Comparison of ENCODE assay signal across 21 cellular contexts in genomic region chrX:100926453-100926852, GRCh38. TPM values are rescaled to one million over a fixed set of nuclear protein-coding genes. Genes with fewer than 3 reads are reported as not detected.
"Had no signal": no experiment of that assay in that cellular context is flagged by ENCODE, and none has a peak within 500 bp of the region (broad histone marks: within the 10 kb centered on the region; RNA-seq: fewer than 3 reads in every experiment).

No MANE protein-coding gene starts in this region.

- H3K27ac Mint-ChIP-seq: activated CD8-positive, alpha-beta T cell treated with anti-CD3 and anti-CD28 coated beads, Interleukin-2, amount 10 ng/mL, durations not matched to agents 7 days and 5 days; activated T-cell treated with anti-CD3 and anti-CD28 coated beads, Interleukin-2, amount 50 U/mL, for 72 hours; immature natural killer cell; mesothelial cell of epicardium; neural progenitor cell; T-helper 17 cell; WTC11 had no signal

- H3K27ac ChIP-seq: dorsolateral prefrontal cortex, neural progenitor cell, thyroid gland, vagina had no signal

- H3K4me3 Mint-ChIP-seq: activated CD8-positive, alpha-beta T cell treated with anti-CD3 and anti-CD28 coated beads, Interleukin-2, amount 10 ng/mL, durations not matched to agents 7 days and 5 days; activated T-cell treated with anti-CD3 and anti-CD28 coated beads, Interleukin-2, amount 50 U/mL, for 72 hours; immature natural killer cell; mesothelial cell of epicardium; neural progenitor cell; T-helper 17 cell; WTC11 had no signal

- H2AFZ ChIP-seq: neural progenitor cell had no signal

- H3K4me3 ChIP-seq: dorsolateral prefrontal cortex, neural progenitor cell, thyroid gland, vagina had no signal

- H3K36me3 Mint-ChIP-seq: neural progenitor cell, WTC11 had no signal

- H3K4me1 ChIP-seq: neural progenitor cell, thyroid gland, vagina had no signal

- H3K9ac ChIP-seq: neural progenitor cell had no signal

- H3K36me3 ChIP-seq: neural progenitor cell, thyroid gland, vagina had no signal

- H3K4me2 ChIP-seq: neural progenitor cell had no signal

- H3K27me3 Mint-ChIP-seq: T-helper 17 cell had no signal

- H3K27me3 ChIP-seq: thyroid gland, vagina had no signal

- DNase-seq: activated CD4-positive, alpha-beta T cell treated with anti-CD3 and anti-CD28 coated beads for 48 hours; activated CD8-positive, alpha-beta memory T cell treated with anti-CD3 and anti-CD28 coated beads, Interleukin-2, amount 50 U/mL, for 48 hours; activated CD8-positive, alpha-beta T cell treated with anti-CD3 and anti-CD28 coated beads, Interleukin-2, amount 10 ng/mL, durations not matched to agents 7 days and 5 days; activated T-cell treated with anti-CD3 and anti-CD28 coated beads, Interleukin-2, amount 50 U/mL, for 72 hours; dorsolateral prefrontal cortex; immature natural killer cell; stimulated activated CD4-positive, alpha-beta T cell treated with anti-CD3 and anti-CD28 coated beads, Interleukin-12 subunit alpha, Interleukin-12 subunit beta, amount 100 ng/mL, for 4 hours; stimulated activated CD4-positive, alpha-beta T cell treated with anti-CD3 and anti-CD28 coated beads, Interleukin-2, amount 100 ng/mL, for 24 hours; T-helper 17 cell; thyroid gland had no signal

- ATAC-seq: activated CD8-positive, alpha-beta T cell treated with anti-CD3 and anti-CD28 coated beads, Interleukin-2, amount 10 ng/mL, durations not matched to agents 7 days and 5 days; activated T-cell treated with anti-CD3 and anti-CD28 coated beads, Interleukin-2, amount 50 U/mL, for 72 hours; esophagus mucosa; sciatic nerve; T-helper 17 cell; WTC11 had no signal

- H3K9me3 ChIP-seq: thyroid gland had no signal

RNA-seq across cellular contexts. Expression of gene XKRX, which starts 2.3 kb away (rescaled TPM):
- total RNA-seq: activated CD8-positive, alpha-beta T cell treated with anti-CD3 and anti-CD28 coated beads, Interleukin-2, amount 10 ng/mL, durations not matched to agents 7 days and 5 days; fibroblast of villous mesenchyme; osteocyte had no signal
- polyA plus RNA-seq: immature natural killer cell had no signal

RNA-seq across cellular contexts. Expression of gene ARL13A, which starts 43.1 kb away (rescaled TPM):
- total RNA-seq: activated CD8-positive, alpha-beta T cell treated with anti-CD3 and anti-CD28 coated beads, Interleukin-2, amount 10 ng/mL, durations not matched to agents 7 days and 5 days; activated T-cell treated with anti-CD3 and anti-CD28 coated beads, Interleukin-2, amount 50 U/mL, for 72 hours; cardiac septum; dorsolateral prefrontal cortex; esophagus mucosa; fibroblast of villous mesenchyme; lower leg skin; mesothelial cell of epicardium; osteocyte; pulmonary artery endothelial cell; sciatic nerve; T-helper 17 cell; thyroid gland; vagina; WTC11 had no signal
- polyA plus RNA-seq: immature natural killer cell had no signal

RNA-seq across cellular contexts. Expression of gene NOX1, which starts 52.3 kb away (rescaled TPM):
- total RNA-seq: activated CD8-positive, alpha-beta T cell treated with anti-CD3 and anti-CD28 coated beads, Interleukin-2, amount 10 ng/mL, durations not matched to agents 7 days and 5 days; activated T-cell treated with anti-CD3 and anti-CD28 coated beads, Interleukin-2, amount 50 U/mL, for 72 hours; cardiac septum; mesothelial cell of epicardium; osteocyte; pulmonary artery endothelial cell; sciatic nerve; T-helper 17 cell; thyroid gland; vagina; WTC11 had no signal
- polyA plus RNA-seq: immature natural killer cell had no signal
